1 cellular context compared by ENCODE assay signal in genomic region chr22:36435516-36436415, GRCh38.
TF ChIP-seq lines count a peak whose summit lies in the region.

No MANE protein-coding gene starts in this region.

TF ChIP-seq in HepG2, 621 proteins besides CTCF, POLR2A, EP300 and RAD21 (continued from another document and continues in another):
- TF ChIP-seq HNF1A (IDR thresholded peaks at IDR 0.05; ENCODE audit: low read depth) (peak; percentile 45; the same call in 1 of the 2 replicates), HNF1A (CRISPR knock-in tag; IDR thresholded peaks at IDR 0.05; ENCODE audit: borderline replicate concordance) (peak; percentile 51; the same call in 1 of the 2 replicates), ZNF724P (CRISPR knock-in tag; IDR thresholded peaks at IDR 0.05; ENCODE audit: borderline replicate concordance) (no peak), KDM6A (CRISPR knock-in tag; IDR thresholded peaks at IDR 0.05; ENCODE audit: low read depth) (peak; percentile 53; the same call in 1 of the 2 replicates), ZFX (CRISPR knock-in tag; IDR thresholded peaks at IDR 0.05; ENCODE audit: low read depth) (peak; percentile 63; the same call in 1 of the 2 replicates), FOXA1 (IDR thresholded peaks at IDR 0.05) (no peak), FOXA1 (CRISPR knock-in tag; IDR thresholded peaks at IDR 0.05) (peak; percentile 42; the same call in 1 of the 2 replicates), SP5 (CRISPR knock-in tag; IDR thresholded peaks at IDR 0.05; ENCODE audit: borderline replicate concordance, low read depth) (peak; percentile 90), ZNF333 (CRISPR knock-in tag; IDR thresholded peaks at IDR 0.05; ENCODE audit: borderline replicate concordance) (no peak), ZNF367 (CRISPR knock-in tag; IDR thresholded peaks at IDR 0.05; ENCODE audit: borderline replicate concordance) (no peak), MYC (CRISPR knock-in tag; IDR thresholded peaks at IDR 0.05; ENCODE audit: borderline replicate concordance) (0 out of 2 replicates have a peak, but pooled peaks have one; percentile 20), ESRRA (CRISPR knock-in tag; IDR thresholded peaks at IDR 0.05; ENCODE audit: low read depth) (no peak), ZFP62 (CRISPR knock-in tag; IDR thresholded peaks at IDR 0.05) (no peak), ZNF572 (CRISPR knock-in tag; IDR thresholded peaks at IDR 0.05) (no peak), ZNF543 (CRISPR knock-in tag; IDR thresholded peaks at IDR 0.05) (no peak), HNRNPL (IDR thresholded peaks at IDR 0.05; ENCODE audit: low read depth, low read length) (peak; percentile 84), CBX1 (IDR thresholded peaks at IDR 0.05; ENCODE audit: low read depth) (peak; percentile 55), ZFP1 (CRISPR knock-in tag; IDR thresholded peaks at IDR 0.05) (no peak), FOXP1 (IDR thresholded peaks at IDR 0.05) (no peak), FOXP1 (CRISPR knock-in tag; IDR thresholded peaks at IDR 0.05) (peak; percentile 15; the same call in 1 of the 2 replicates), TBP (CRISPR knock-in tag; IDR thresholded peaks at IDR 0.05) (no peak), ZNF562 (CRISPR knock-in tag; IDR thresholded peaks at IDR 0.05; ENCODE audit: borderline replicate concordance) (no peak), SAFB2 (CRISPR knock-in tag; IDR thresholded peaks at IDR 0.05; ENCODE audit: borderline replicate concordance, low read depth) (no peak), NR2F1 (CRISPR knock-in tag; IDR thresholded peaks at IDR 0.05) (peak; percentile 28 to 45; a peak in 2 of 4 replicates), UBTF (CRISPR knock-in tag; IDR thresholded peaks at IDR 0.05) (no peak), ZNF431 (CRISPR knock-in tag; IDR thresholded peaks at IDR 0.05; ENCODE audit: borderline replicate concordance, low read depth) (no peak), MTA1 (CRISPR knock-in tag; IDR thresholded peaks at IDR 0.05; ENCODE audit: borderline replicate concordance) (no peak), HOXA5 (CRISPR knock-in tag; IDR thresholded peaks at IDR 0.05) (0 out of 2 replicates have a peak, but pooled peaks have one; percentile 14), TFDP2 (CRISPR knock-in tag; IDR thresholded peaks at IDR 0.05) (no peak), ATAD3A (CRISPR knock-in tag; IDR thresholded peaks at IDR 0.05) (no peak), GATAD2A (CRISPR knock-in tag; IDR thresholded peaks at IDR 0.05) (peak; percentile 68), ZSCAN29 (CRISPR knock-in tag; conservative IDR thresholded peaks at IDR 0.05) (0 out of 2 replicates have a peak, but pooled peaks have one; percentile 19), CENPT (CRISPR knock-in tag; IDR thresholded peaks at IDR 0.05; ENCODE audit: low read depth) (no peak), ZNF501 (CRISPR knock-in tag; IDR thresholded peaks at IDR 0.05) (no peak), ZNF121 (CRISPR knock-in tag; IDR thresholded peaks at IDR 0.05) (0 out of 2 replicates have a peak, but pooled peaks have one; percentile 18), NCOR1 (IDR thresholded peaks at IDR 0.05; ENCODE audit: borderline replicate concordance, low read length) (no peak; the same call in 1 of the 2 replicates), ZNF407 (CRISPR knock-in tag; IDR thresholded peaks at IDR 0.05; ENCODE audit: not compliant biosample characterization) (no peak), FOXA3 (CRISPR knock-in tag; IDR thresholded peaks at IDR 0.05) (peak; percentile 50; the same call in 1 of the 2 replicates), DZIP1 (CRISPR knock-in tag; IDR thresholded peaks at IDR 0.05) (no peak)
- TF ChIP-seq, protein P1, sequence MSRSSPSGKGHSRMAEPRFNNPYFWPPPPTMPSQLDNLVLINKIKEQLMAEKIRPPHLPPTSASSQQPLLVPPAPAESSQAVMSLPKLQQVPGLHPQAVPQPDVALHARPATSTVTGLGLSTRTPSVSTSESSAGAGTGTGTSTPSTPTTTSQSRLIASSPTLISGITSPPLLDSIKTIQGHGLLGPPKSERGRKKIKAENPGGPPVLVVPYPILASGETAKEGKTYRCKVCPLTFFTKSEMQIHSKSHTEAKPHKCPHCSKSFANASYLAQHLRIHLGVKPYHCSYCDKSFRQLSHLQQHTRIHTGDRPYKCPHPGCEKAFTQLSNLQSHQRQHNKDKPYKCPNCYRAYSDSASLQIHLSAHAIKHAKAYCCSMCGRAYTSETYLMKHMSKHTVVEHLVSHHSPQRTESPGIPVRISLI (CRISPR knock-in tag; IDR thresholded peaks at IDR 0.05; ENCODE audit: borderline replicate concordance) = peak; percentile 26; the same call in 1 of the 2 replicates
- TF ChIP-seq, protein P2, sequence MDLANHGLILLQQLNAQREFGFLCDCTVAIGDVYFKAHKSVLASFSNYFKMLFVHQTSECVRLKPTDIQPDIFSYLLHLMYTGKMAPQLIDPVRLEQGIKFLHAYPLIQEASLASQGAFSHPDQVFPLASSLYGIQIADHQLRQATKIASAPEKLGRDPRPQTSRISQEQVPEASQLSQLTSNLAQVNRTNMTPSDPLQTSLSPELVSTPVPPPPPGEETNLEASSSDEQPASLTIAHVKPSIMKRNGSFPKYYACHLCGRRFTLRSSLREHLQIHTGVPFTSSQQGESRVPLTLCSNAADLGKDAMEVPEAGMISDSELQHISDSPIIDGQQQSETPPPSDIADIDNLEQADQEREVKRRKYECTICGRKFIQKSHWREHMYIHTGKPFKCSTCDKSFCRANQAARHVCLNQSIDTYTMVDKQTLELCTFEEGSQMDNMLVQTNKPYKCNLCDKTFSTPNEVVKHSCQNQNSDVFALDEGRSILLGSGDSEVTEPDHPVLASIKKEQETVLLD (CRISPR knock-in tag; IDR thresholded peaks at IDR 0.05; ENCODE audit: low read depth) = no peak
